8 cellular contexts compared by ENCODE assay signal in the genomic region with DNA sequence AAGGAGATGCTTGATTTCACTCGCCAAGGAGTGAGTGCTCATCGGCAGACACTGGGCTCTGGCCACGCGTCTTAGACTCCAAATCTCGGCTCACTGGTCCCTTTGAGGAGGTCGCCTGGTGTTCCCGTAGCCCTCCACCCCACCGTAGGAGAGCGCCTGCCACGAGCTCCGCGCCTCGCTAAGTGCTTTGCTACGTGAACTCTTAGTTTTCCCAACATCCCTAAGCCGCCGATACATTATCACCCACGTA. TPM values are rescaled to one million over a fixed set of nuclear protein-coding genes. Genes with fewer than 3 reads are reported as not detected.
DNase-seq lines count a peak whose midpoint lies in the region; ATAC-seq and TF ChIP-seq lines count a peak whose summit lies in the region.

No MANE protein-coding gene starts in this region.

- H3K27ac Mint-ChIP-seq in activated CD4-positive, alpha-beta T cell treated with anti-CD3 and anti-CD28 coated beads, Interleukin-2, amount 10 ng/mL, durations not matched to agents 7 days and 5 days, result no peak overlapping the region
- no peak overlapping the region for H3K27ac Mint-ChIP-seq in activated naive CD8-positive, alpha-beta T cell treated with anti-CD3 and anti-CD28 coated beads, Interleukin-2, amount 50 U/mL, for 24 hours

- no peak for DNase-seq in activated CD4-positive, alpha-beta T cell treated with anti-CD3 and anti-CD28 coated beads, Interleukin-2, amount 10 ng/mL, durations not matched to agents 7 days and 5 days
- DNase-seq in activated CD4-positive, alpha-beta T cell treated with anti-CD3 and anti-CD28 coated beads for 1 hour, result no peak
- DNase-seq in activated naive CD8-positive, alpha-beta T cell treated with anti-CD3 and anti-CD28 coated beads, Interleukin-2, amount 50 U/mL, for 24 hours, result no peak
- no peak for DNase-seq in kidney epithelial cell (ENCODE audit: low read depth)
- DNase-seq in thyroid gland, result no peak
- no peak for DNase-seq in kidney tubule cell (ENCODE audit: low spot score)

- POLR2A ChIA-PET in activated CD4-positive, alpha-beta T cell treated with anti-CD3 and anti-CD28 coated beads, Interleukin-2, amount 10 ng/mL, durations not matched to agents 7 days and 5 days (lab: Charles Lee), result no interaction called here

- H3K27me3 ChIP-seq in kidney epithelial cell (ENCODE audit: control insufficient read depth, insufficient read depth, low read length), result no peaks in the 10 kb centered on the region
- no peaks in the 10 kb centered on the region for H3K27me3 ChIP-seq in thyroid gland

- H3K9me3 ChIP-seq in thyroid gland, result no peaks in the 10 kb centered on the region

- H3K36me3 ChIP-seq in kidney epithelial cell (ENCODE audit: control insufficient read depth, insufficient read depth, low read length) (no peaks in the 10 kb centered on the region), thyroid gland (peaks cover 0 to 2% of the 10 kb centered on the region in 2 donors)

- H3K27ac ChIP-seq in thyroid gland, result peak overlapping the region in 2 of 3 donors; percentile 30 to 62

- H3K27me3 Mint-ChIP-seq in activated CD4-positive, alpha-beta T cell treated with anti-CD3 and anti-CD28 coated beads, Interleukin-2, amount 10 ng/mL, durations not matched to agents 7 days and 5 days, result peaks cover 72% of the 10 kb centered on the region
- H3K27me3 Mint-ChIP-seq in activated naive CD8-positive, alpha-beta T cell treated with anti-CD3 and anti-CD28 coated beads, Interleukin-2, amount 50 U/mL, for 24 hours, result peaks cover 72% of the 10 kb centered on the region

- intact Hi-C loops in thyroid gland (cut with DNase I), result loop anchor here (5.0 kb wide), 2 partner anchors 206 to 296 kb away; no protein-coding TSS in a partner anchor

- CTCF ChIA-PET in activated CD4-positive, alpha-beta T cell treated with anti-CD3 and anti-CD28 coated beads, Interleukin-2, amount 10 ng/mL, durations not matched to agents 7 days and 5 days (lab: Charles Lee), result interaction anchor here (1.1 kb wide), 1 partner anchor 21 kb away, joined by 3 read pairs; no protein-coding TSS in a partner anchor

- WGBS in thyroid gland, 2 donors, result 0 to 1% methylated on average over 17 of the region's 17 CpGs

- no peaks in the 10 kb centered on the region for H3K9me3 Mint-ChIP-seq in activated CD4-positive, alpha-beta T cell treated with anti-CD3 and anti-CD28 coated beads, Interleukin-2, amount 10 ng/mL, durations not matched to agents 7 days and 5 days
- no peaks in the 10 kb centered on the region for H3K9me3 Mint-ChIP-seq in activated naive CD8-positive, alpha-beta T cell treated with anti-CD3 and anti-CD28 coated beads, Interleukin-2, amount 50 U/mL, for 24 hours

- TF ChIP-seq POLR2A in thyroid gland (IDR thresholded peaks at IDR 0.05) (no peak), GM18505 (IDR thresholded peaks at IDR 0.05; ENCODE audit: borderline replicate concordance, extremely low read depth, insufficient read depth, insufficient read length) (no peak)

- TF ChIP-seq CTCF in kidney epithelial cell (IDR thresholded peaks at IDR 0.05; ENCODE audit: insufficient read depth, low read length, poor library complexity, severe bottlenecking) (no peak), thyroid gland (IDR thresholded peaks at IDR 0.05) (no peak)

- H3K4me3 Mint-ChIP-seq in activated CD4-positive, alpha-beta T cell treated with anti-CD3 and anti-CD28 coated beads, Interleukin-2, amount 10 ng/mL, durations not matched to agents 7 days and 5 days, result peak overlapping the region; percentile 53
- H3K4me3 Mint-ChIP-seq in activated naive CD8-positive, alpha-beta T cell treated with anti-CD3 and anti-CD28 coated beads, Interleukin-2, amount 50 U/mL, for 24 hours, result peak overlapping the region; percentile 66

- H3K4me3 ChIP-seq in kidney epithelial cell (ENCODE audit: low read depth, low read length), result peak overlapping the region; percentile 67
- peak overlapping the region; percentile 54 to 91 (median 77) for H3K4me3 ChIP-seq in thyroid gland (replicated peaks in 1 of 3)

- no peaks in the 10 kb centered on the region for H3K36me3 Mint-ChIP-seq in activated CD4-positive, alpha-beta T cell treated with anti-CD3 and anti-CD28 coated beads, Interleukin-2, amount 10 ng/mL, durations not matched to agents 7 days and 5 days (ENCODE audit: low read depth)
- H3K36me3 Mint-ChIP-seq in activated naive CD8-positive, alpha-beta T cell treated with anti-CD3 and anti-CD28 coated beads, Interleukin-2, amount 50 U/mL, for 24 hours (ENCODE audit: low read depth), result no peaks in the 10 kb centered on the region

- ATAC-seq in activated naive CD8-positive, alpha-beta T cell treated with anti-CD3 and anti-CD28 coated beads, Interleukin-2, amount 50 U/mL, for 24 hours, result no peak
- ATAC-seq in GM18505 (IDR thresholded peaks at IDR 0.05; ENCODE audit: unreplicated experiment), result no peak
- no peak for ATAC-seq in HG02798 (IDR thresholded peaks at IDR 0.05; ENCODE audit: poor library complexity, unreplicated experiment)

- peaks cover 9 to 24% of the 10 kb centered on the region in 2 donors for H3K4me1 ChIP-seq in thyroid gland

- H3K4me1 Mint-ChIP-seq in activated CD4-positive, alpha-beta T cell treated with anti-CD3 and anti-CD28 coated beads, Interleukin-2, amount 10 ng/mL, durations not matched to agents 7 days and 5 days, result peaks cover 32% of the 10 kb centered on the region
- peaks cover 35% of the 10 kb centered on the region for H3K4me1 Mint-ChIP-seq in activated naive CD8-positive, alpha-beta T cell treated with anti-CD3 and anti-CD28 coated beads, Interleukin-2, amount 50 U/mL, for 24 hours

RNA-seq across cellular contexts. Expression of gene LIPG, which starts 0.8 kb away (rescaled TPM):
- total RNA-seq in activated CD4-positive, alpha-beta T cell treated with anti-CD3 and anti-CD28 coated beads, Interleukin-2, amount 10 ng/mL, durations not matched to agents 7 days and 5 days, result under 1 TPM in 1 of 2 experiments, not detected in 1; 0.15 TPM
- 196 and 215 TPM in 2 replicates for total RNA-seq in kidney epithelial cell
- 100 to 1,000 TPM; 230 to 981 (median 515) TPM for total RNA-seq in thyroid gland

Comparison
In these comparisons a context has a peak if more than half of its experiments do, and no peak if none do; other contexts are left out.
1. RNA of gene LIPG, which starts 0.8 kb away (total RNA-seq): 230 to 981 TPM in thyroid gland and 196 to 215 TPM in kidney epithelial cell; 0.15 TPM in activated CD4-positive, alpha-beta T cell treated with anti-CD3 and anti-CD28 coated beads, Interleukin-2, amount 10 ng/mL, durations not matched to agents 7 days and 5 days; every median in the first group is over 100 times any median in the second.